22 cellular contexts compared by ENCODE assay signal in the genomic region with DNA sequence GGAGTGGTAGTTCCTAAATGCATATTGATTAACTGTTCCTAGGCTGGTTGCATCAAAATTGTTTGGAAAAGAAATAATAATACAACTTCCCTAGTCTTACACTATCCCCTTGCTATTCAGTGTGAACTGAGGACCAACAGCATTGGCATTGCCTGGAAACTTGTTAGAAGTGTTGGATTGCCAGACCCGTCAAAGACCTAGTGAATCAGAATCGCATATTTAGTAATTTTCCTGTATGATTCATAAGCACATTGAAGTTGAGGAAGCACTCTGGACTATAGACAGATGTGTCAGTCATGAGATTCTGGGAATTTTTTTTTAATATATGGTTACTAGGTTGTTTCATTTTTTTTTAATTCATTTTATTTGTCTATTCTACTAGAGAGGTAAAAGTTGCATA. TPM values are rescaled to one million over a fixed set of nuclear protein-coding genes. Genes with fewer than 3 reads are reported as not detected.
DNase-seq lines count a peak whose midpoint lies in the region; ATAC-seq and TF ChIP-seq lines count a peak whose summit lies in the region.
"Had no signal": no experiment of that assay in that cellular context is flagged by ENCODE, and none has a peak within 500 bp of the region (broad histone marks: within the 10 kb centered on the region; RNA-seq: fewer than 3 reads in every experiment).

No MANE protein-coding gene starts in this region.

- H3K27ac Mint-ChIP-seq in activated naive CD8-positive, alpha-beta T cell treated with anti-CD3 and anti-CD28 coated beads, Interleukin-2, amount 50 U/mL, for 24 hours, result no peak overlapping the region
- H3K27ac Mint-ChIP-seq in activated naive CD8-positive, alpha-beta T cell treated with anti-CD3 and anti-CD28 coated beads for 36 hours, result no peak overlapping the region
- H3K27ac Mint-ChIP-seq: H9; immature natural killer cell; stimulated activated naive CD8-positive, alpha-beta T cell treated with anti-CD3 and anti-CD28 coated beads, Interleukin-15, amount 100 ng/mL, for 72 hours; type B pancreatic cell had no signal

- TF ChIP-seq CTCF in mammary epithelial cell (conservative IDR thresholded peaks at IDR 0.05 in 1 of 2, IDR thresholded peaks at IDR 0.05 in 1 of 2; ENCODE audit: extremely low read depth in 1 of 2, insufficient read depth in 1 of 2, low read depth in 1 of 2, low read length in 2 of 2), result no peak
- TF ChIP-seq CTCF in foreskin keratinocyte (conservative IDR thresholded peaks at IDR 0.05), result no peak
- no peak for TF ChIP-seq CTCF in GM13977 (IDR thresholded peaks at IDR 0.05; ENCODE audit: extremely low read depth, insufficient read depth, missing control alignments)
- no peak for TF ChIP-seq CTCF in BE2C (IDR thresholded peaks at IDR 0.05; ENCODE audit: low read depth, low read length)

- H3K27ac ChIP-seq in mammary epithelial cell (ENCODE audit: insufficient read depth, low read depth, low read length), result no peak overlapping the region
- H3K27ac ChIP-seq in foreskin keratinocyte, result no peak overlapping the region
- H3K27ac ChIP-seq: BLaER1 treated with 17β-estradiol and CSF1 and Interleukin-3, amounts not matched to agents 10 nM and 100 nM; coronary artery; heart left ventricle; lower lobe of right lung; parathyroid adenoma had no signal

- intact Hi-C loops in mammary epithelial cell (cut with micrococcal nuclease), result no loop called here

- H3K4me3 Mint-ChIP-seq in activated naive CD8-positive, alpha-beta T cell treated with anti-CD3 and anti-CD28 coated beads, Interleukin-2, amount 50 U/mL, for 24 hours, result no peak overlapping the region
- H3K4me3 Mint-ChIP-seq in activated naive CD8-positive, alpha-beta T cell treated with anti-CD3 and anti-CD28 coated beads for 36 hours, result no peak overlapping the region
- H3K4me3 Mint-ChIP-seq: H9; immature natural killer cell; naive B cell; stimulated activated naive CD8-positive, alpha-beta T cell treated with anti-CD3 and anti-CD28 coated beads, Interleukin-15, amount 100 ng/mL, for 72 hours; type B pancreatic cell had no signal

- H3K9ac ChIP-seq in mammary epithelial cell (ENCODE audit: insufficient read depth, low read length), result no peak overlapping the region
- H3K9ac ChIP-seq: BLaER1 treated with 17β-estradiol and CSF1 and Interleukin-3, amounts not matched to agents 10 nM and 100 nM; parathyroid adenoma had no signal

- H3K27me3 ChIP-seq in mammary epithelial cell (ENCODE audit: insufficient read depth, low read length) (no peaks in the 10 kb centered on the region), foreskin keratinocyte (no peaks in the 10 kb centered on the region), BE2C (no peaks in the 10 kb centered on the region)
- H3K27me3 ChIP-seq: BLaER1 treated with 17β-estradiol and CSF1 and Interleukin-3, amounts not matched to agents 10 nM and 100 nM; heart left ventricle had no signal

- DNase-seq in activated naive CD8-positive, alpha-beta T cell treated with anti-CD3 and anti-CD28 coated beads, Interleukin-2, amount 50 U/mL, for 24 hours, result no peak
- DNase-seq in activated naive CD8-positive, alpha-beta T cell treated with anti-CD3 and anti-CD28 coated beads for 36 hours, result no peak
- DNase-seq in mammary epithelial cell (peak; percentile 71), foreskin keratinocyte (peak; percentile 44 to 71), Ammon's horn (ENCODE audit: low spot score) (no peak), GM13977 (ENCODE audit: low spot score) (no peak), BE2C (no peak)
- no peak for DNase-seq in stimulated activated CD4-positive, alpha-beta T cell treated with anti-CD3 and anti-CD28 coated beads, Interleukin-15, amount 100 ng/mL, for 24 hours
- DNase-seq: activated naive CD4-positive, alpha-beta T cell treated with Interleukin-2 at 50 U/mL for 16 hours; H9; heart left ventricle; immature natural killer cell; lower lobe of right lung; naive B cell; NCI-H1436; NCI-H524 treated with DMSO at 0.1 percent for 48 hours; stimulated activated naive CD8-positive, alpha-beta T cell treated with anti-CD3 and anti-CD28 coated beads, Interleukin-15, amount 100 ng/mL, for 72 hours had no signal

- no peaks in the 10 kb centered on the region for H3K36me3 Mint-ChIP-seq in activated naive CD8-positive, alpha-beta T cell treated with anti-CD3 and anti-CD28 coated beads, Interleukin-2, amount 50 U/mL, for 24 hours (ENCODE audit: low read depth)
- H3K36me3 Mint-ChIP-seq in activated naive CD8-positive, alpha-beta T cell treated with anti-CD3 and anti-CD28 coated beads for 36 hours, result no peaks in the 10 kb centered on the region
- H3K36me3 Mint-ChIP-seq: immature natural killer cell, naive B cell, type B pancreatic cell had no signal

- WGBS in mammary epithelial cell (ENCODE audit: low coverage, missing lambda C conversion rate), result 45% methylated on average over 2 of the region's 2 CpGs

- H3K4me3 ChIP-seq in mammary epithelial cell (replicated peaks in 1 of 3; ENCODE audit: insufficient read depth in 1 of 3, low read depth in 2 of 3, low read length in 3 of 3) (no peak overlapping the region), BE2C (ENCODE audit: low read depth, low read length) (no peak overlapping the region)
- H3K4me3 ChIP-seq: BLaER1 treated with 17β-estradiol and CSF1 and Interleukin-3, amounts not matched to agents 10 nM and 100 nM; coronary artery; heart left ventricle; lower lobe of right lung had no signal

- dilution Hi-C loops in mammary epithelial cell (cut with HindIII; ENCODE audit: low sequenced_read_pairs), result no loop called here

- in situ Hi-C loops in mammary epithelial cell (cut with MboI; ENCODE audit: low sequenced_read_pairs in 2 of 2), result no loop called here
- in situ Hi-C loops in GM13977 (cut with MboI; ENCODE audit: low pct_unique_long_range_greater_than_20kb, low sequenced_read_pairs, unreplicated experiment), result no loop called here

- no peak overlapping the region for H2AFZ ChIP-seq in mammary epithelial cell (ENCODE audit: low read depth, low read length)
- H2AFZ ChIP-seq: parathyroid adenoma had no signal

- H3K36me3 ChIP-seq in mammary epithelial cell (ENCODE audit: insufficient read depth, low read length), result no peaks in the 10 kb centered on the region
- H3K36me3 ChIP-seq in BE2C, result no peaks in the 10 kb centered on the region
- H3K36me3 ChIP-seq: BLaER1 treated with 17β-estradiol and CSF1 and Interleukin-3, amounts not matched to agents 10 nM and 100 nM; heart left ventricle; lower lobe of right lung had no signal

- H3K79me2 ChIP-seq in mammary epithelial cell (ENCODE audit: insufficient read depth, low read length), result no peaks in the 10 kb centered on the region
- H3K79me2 ChIP-seq: parathyroid adenoma had no signal

- BruUV-seq in mammary epithelial cell (replicated peaks; lab: Mats Ljungman, UMichigan), result no TSS peak

- H3K9me3 ChIP-seq in mammary epithelial cell (replicated peaks; ENCODE audit: insufficient read depth, low read length), result no peaks in the 10 kb centered on the region
- no peaks in the 10 kb centered on the region for H3K9me3 ChIP-seq in BE2C
- H3K9me3 ChIP-seq: BLaER1 treated with 17β-estradiol and CSF1 and Interleukin-3, amounts not matched to agents 10 nM and 100 nM; heart left ventricle; lower lobe of right lung had no signal

- CTCF ChIA-PET in mammary epithelial cell (lab: Charles Lee; ENCODE audit: low non-redundant PET), result no interaction called here

- no peaks in the 10 kb centered on the region for H3K4me1 Mint-ChIP-seq in activated naive CD8-positive, alpha-beta T cell treated with anti-CD3 and anti-CD28 coated beads, Interleukin-2, amount 50 U/mL, for 24 hours
- no peaks in the 10 kb centered on the region for H3K4me1 Mint-ChIP-seq in activated naive CD8-positive, alpha-beta T cell treated with anti-CD3 and anti-CD28 coated beads for 36 hours
- H3K4me1 Mint-ChIP-seq: immature natural killer cell; naive B cell; stimulated activated naive CD8-positive, alpha-beta T cell treated with anti-CD3 and anti-CD28 coated beads, Interleukin-15, amount 100 ng/mL, for 72 hours had no signal

- peaks cover 3% of the 10 kb centered on the region for H3K27me3 Mint-ChIP-seq in activated naive CD8-positive, alpha-beta T cell treated with anti-CD3 and anti-CD28 coated beads, Interleukin-2, amount 50 U/mL, for 24 hours
- no peaks in the 10 kb centered on the region for H3K27me3 Mint-ChIP-seq in activated naive CD8-positive, alpha-beta T cell treated with anti-CD3 and anti-CD28 coated beads for 36 hours
- H3K27me3 Mint-ChIP-seq: naive B cell; stimulated activated naive CD8-positive, alpha-beta T cell treated with anti-CD3 and anti-CD28 coated beads, Interleukin-15, amount 100 ng/mL, for 72 hours; type B pancreatic cell had no signal

- no peaks in the 10 kb centered on the region for H4K20me1 ChIP-seq in mammary epithelial cell (ENCODE audit: insufficient read depth, low read length)
- H4K20me1 ChIP-seq: BLaER1 treated with 17β-estradiol and CSF1 and Interleukin-3, amounts not matched to agents 10 nM and 100 nM had no signal

- H3K4me2 ChIP-seq in mammary epithelial cell (ENCODE audit: insufficient read depth, low read depth, low read length), result no peak overlapping the region

- H3K9me3 Mint-ChIP-seq in activated naive CD8-positive, alpha-beta T cell treated with anti-CD3 and anti-CD28 coated beads, Interleukin-2, amount 50 U/mL, for 24 hours, result no peaks in the 10 kb centered on the region
- no peaks in the 10 kb centered on the region for H3K9me3 Mint-ChIP-seq in activated naive CD8-positive, alpha-beta T cell treated with anti-CD3 and anti-CD28 coated beads for 36 hours
- H3K9me3 Mint-ChIP-seq: H9; naive B cell; stimulated activated naive CD8-positive, alpha-beta T cell treated with anti-CD3 and anti-CD28 coated beads, Interleukin-15, amount 100 ng/mL, for 72 hours; type B pancreatic cell had no signal

- peaks cover 6% of the 10 kb centered on the region for H3K4me1 ChIP-seq in mammary epithelial cell (ENCODE audit: insufficient read depth, low read length)
- no peaks in the 10 kb centered on the region for H3K4me1 ChIP-seq in foreskin keratinocyte
- H3K4me1 ChIP-seq in BE2C, result no peaks in the 10 kb centered on the region
- H3K4me1 ChIP-seq: heart left ventricle, lower lobe of right lung had no signal

- peak; percentile 43 for ATAC-seq in activated naive CD8-positive, alpha-beta T cell treated with anti-CD3 and anti-CD28 coated beads, Interleukin-2, amount 50 U/mL, for 24 hours
- peak; percentile 95 for ATAC-seq in foreskin keratinocyte
- ATAC-seq: heart left ventricle; lower lobe of right lung; stimulated activated naive CD8-positive, alpha-beta T cell treated with anti-CD3 and anti-CD28 coated beads, Interleukin-15, amount 100 ng/mL, for 72 hours had no signal

RNA-seq across cellular contexts. Expression of a gene that starts 34.7 kb away (rescaled TPM):
- total RNA-seq in activated naive CD8-positive, alpha-beta T cell treated with anti-CD3 and anti-CD28 coated beads for 36 hours, result not detected
- total RNA-seq in mammary epithelial cell (1 to 10 TPM in 1 of 2 donors, not detected in 1; 1.5 TPM), foreskin keratinocyte (not detected in 2 replicates)
- polyA plus RNA-seq in mammary epithelial cell (0.03 TPM), foreskin keratinocyte (not detected in 2 replicates)
- polyA minus RNA-seq in mammary epithelial cell, result not detected
- 0.17 TPM for polyA plus RNA-seq in BE2C (2012; ENCODE audit: insufficient read depth, insufficient read length, low read depth)
- total RNA-seq: H9; T-helper 1 cell treated with Interleukin-12 subunit alpha and Interleukin-12 subunit beta and Interleukin-4 antibody, amounts not matched to agents 30 ng/mL and 1 ng/mL, for 36 hours had no signal
- polyA plus RNA-seq: immature natural killer cell had no signal

Comparison
In these comparisons a context has a peak if more than half of its experiments do, and no peak if none do; other contexts are left out.
1. DNase-seq: peak in mammary epithelial cell (single experiment) and foreskin keratinocyte (2 of 2); none in activated naive CD8-positive, alpha-beta T cell treated with anti-CD3 and anti-CD28 coated beads, Interleukin-2, amount 50 U/mL, for 24 hours (single experiment), activated naive CD8-positive, alpha-beta T cell treated with anti-CD3 and anti-CD28 coated beads for 36 hours (single experiment), Ammon's horn (single experiment), GM13977 (single experiment), stimulated activated CD4-positive, alpha-beta T cell treated with anti-CD3 and anti-CD28 coated beads, Interleukin-15, amount 100 ng/mL, for 24 hours (single experiment) and BE2C (single experiment).